ENCODE assay signal across 29 cellular contexts in genomic region chr16:9480503-9480902, GRCh38.
"Had no signal": no experiment of that assay in that cellular context is flagged by ENCODE, and none has a peak within 500 bp of the region (broad histone marks: within the 10 kb centered on the region; RNA-seq: fewer than 3 reads in every experiment).

No MANE protein-coding gene starts in this region.

- H3K27ac ChIP-seq: colonic mucosa, coronary artery, dorsolateral prefrontal cortex, epithelial cell of prostate, esophagus muscularis mucosa, esophagus squamous epithelium, foreskin keratinocyte, gastrocnemius medialis, gastroesophageal sphincter, heart left ventricle, heart right ventricle had no signal

- H3K4me3 ChIP-seq: colonic mucosa, coronary artery, dorsolateral prefrontal cortex, esophagus muscularis mucosa, esophagus squamous epithelium, gastrocnemius medialis, gastroesophageal sphincter, heart left ventricle, heart right ventricle had no signal

- H3K4me1 Mint-ChIP-seq: endodermal cell had no signal

- H3K27me3 Mint-ChIP-seq: dendritic cell treated with granulocyte-macrophage colony-stimulating factor and Interleukin-4, amounts not matched to agents 40 ng/mL and 50 ng/mL, for 4 days; effector memory CD8-positive, alpha-beta T cell had no signal

- H3K4me1 ChIP-seq: colonic mucosa, esophagus squamous epithelium, foreskin keratinocyte, gastrocnemius medialis, gastroesophageal sphincter, heart left ventricle, heart right ventricle had no signal

- H3K9me3 Mint-ChIP-seq: dendritic cell treated with granulocyte-macrophage colony-stimulating factor and Interleukin-4, amounts not matched to agents 40 ng/mL and 50 ng/mL, for 4 days; effector memory CD8-positive, alpha-beta T cell; endodermal cell had no signal

- H3K4me3 Mint-ChIP-seq: dendritic cell treated with granulocyte-macrophage colony-stimulating factor and Interleukin-4, amounts not matched to agents 40 ng/mL and 50 ng/mL, for 4 days; effector memory CD8-positive, alpha-beta T cell; endodermal cell had no signal

- H3K27me3 ChIP-seq: colonic mucosa, dorsolateral prefrontal cortex, esophagus muscularis mucosa, esophagus squamous epithelium, foreskin keratinocyte, gastrocnemius medialis, gastroesophageal sphincter had no signal

- ATAC-seq: effector memory CD8-positive, alpha-beta T cell; esophagus mucosa; foreskin keratinocyte; gastrocnemius medialis; gastroesophageal sphincter; heart left ventricle; heart right ventricle had no signal

- DNase-seq: colonic mucosa; cortex of kidney; dermis blood vessel endothelial cell; dorsolateral prefrontal cortex; effector CD4-positive, alpha-beta T cell; effector CD8-positive, alpha-beta T cell; effector memory CD4-positive, alpha-beta T cell; effector memory CD8-positive, alpha-beta T cell; endodermal cell; erythroblast; esophagus squamous epithelium; foreskin fibroblast; foreskin keratinocyte; foreskin melanocyte; gastrocnemius medialis; glutamatergic neuron; head of caudate nucleus; heart left ventricle; heart right ventricle had no signal

- H3K36me3 ChIP-seq: colonic mucosa, esophagus muscularis mucosa, esophagus squamous epithelium, gastrocnemius medialis, gastroesophageal sphincter, heart left ventricle, heart right ventricle had no signal

- H3K27ac Mint-ChIP-seq: dendritic cell treated with granulocyte-macrophage colony-stimulating factor and Interleukin-4, amounts not matched to agents 40 ng/mL and 50 ng/mL, for 4 days; effector memory CD8-positive, alpha-beta T cell; endodermal cell had no signal

- FAIRE-seq: colon, endometrium, endothelial cell of umbilical vein, frontal cortex had no signal

- H3K9me3 ChIP-seq: colonic mucosa, esophagus muscularis mucosa, esophagus squamous epithelium, gastrocnemius medialis, gastroesophageal sphincter, heart left ventricle, heart right ventricle had no signal
